Comparison of ENCODE assay signal across 30 cellular contexts in genomic region chr5:54661111-54661510, GRCh38.
DNase-seq lines count a peak whose midpoint lies in the region; ATAC-seq and TF ChIP-seq lines count a peak whose summit lies in the region.
"Had no signal": no experiment of that assay in that cellular context is flagged by ENCODE, and none has a peak within 500 bp of the region (broad histone marks: within the 10 kb centered on the region; RNA-seq: fewer than 3 reads in every experiment).

No MANE protein-coding gene starts in this region.

- H3K27ac Mint-ChIP-seq in neural crest cell (ENCODE audit: unreplicated experiment), result peak overlapping the region; percentile 35
- no peak overlapping the region for H3K27ac Mint-ChIP-seq in activated T-cell treated with anti-CD3 and anti-CD28 coated beads, Interleukin-2, amount 50 U/mL, for 24 hours
- H3K27ac Mint-ChIP-seq: B cell; CD14-positive monocyte; CD4-positive, alpha-beta memory T cell; CD4-positive, alpha-beta T cell; CD4-positive, CD25-positive, alpha-beta regulatory T cell; CD8-positive, alpha-beta T cell had no signal

- no peak for TF ChIP-seq CTCF in IMR-90 (conservative IDR thresholded peaks at IDR 0.05; ENCODE audit: low read depth, low read length)
- TF ChIP-seq CTCF in neural crest cell (conservative IDR thresholded peaks at IDR 0.05), result no peak

- H2BK120ac ChIP-seq in IMR-90 (ENCODE audit: low read depth, low read length), result no peak overlapping the region

- no peak overlapping the region for H2AFZ ChIP-seq in IMR-90 (replicated peaks; ENCODE audit: low read length, poor library complexity)

- H3K9ac ChIP-seq in IMR-90 (ENCODE audit: low read depth, low read length), result no peak overlapping the region
- H3K9ac ChIP-seq: BLaER1; BLaER1 treated with 17β-estradiol and CSF1 and Interleukin-3, amounts not matched to agents 10 nM and 100 nM had no signal

- no peak for ATAC-seq in IMR-90 (ENCODE audit: low read depth)
- ATAC-seq: A549; CD8-positive, alpha-beta T cell had no signal

- POLR2A ChIA-PET in IMR-90 (lab: Charles Lee; ENCODE audit: unreplicated experiment), result no interaction called here

- in situ Hi-C loops in IMR-90 (cut with MboI; ENCODE audit: low sequenced_read_pairs), result no loop called here

- peaks cover 15% of the 10 kb centered on the region for H3K4me1 Mint-ChIP-seq in neural crest cell
- no peaks in the 10 kb centered on the region for H3K4me1 Mint-ChIP-seq in activated T-cell treated with anti-CD3 and anti-CD28 coated beads, Interleukin-2, amount 50 U/mL, for 24 hours (ENCODE audit: low read depth)
- H3K4me1 Mint-ChIP-seq: CD4-positive, CD25-positive, alpha-beta regulatory T cell had no signal

- H4K91ac ChIP-seq in IMR-90 (ENCODE audit: insufficient read depth, low read depth, low read length), result no peak overlapping the region

- intact Hi-C loops in IMR-90 (cut with micrococcal nuclease), result loop anchor here (10.0 kb wide), 1 partner anchor 184 kb away; no protein-coding TSS in a partner anchor

- H4K8ac ChIP-seq in IMR-90 (ENCODE audit: low read depth in 2 of 2, low read length in 2 of 2), result no peak overlapping the region

- peaks cover 20% of the 10 kb centered on the region for H3K4me1 ChIP-seq in IMR-90 (ENCODE audit: control insufficient read depth, insufficient read depth, low read length)
- H3K4me1 ChIP-seq: A549, Caco-2 had no signal

- no peaks in the 10 kb centered on the region for H3K27me3 ChIP-seq in IMR-90 (ENCODE audit: control insufficient read depth, insufficient read depth, low read length)
- H3K27me3 ChIP-seq: BE2C; BLaER1; BLaER1 treated with 17β-estradiol and CSF1 and Interleukin-3, amounts not matched to agents 10 nM and 100 nM had no signal

- no peak overlapping the region for H4K5ac ChIP-seq in IMR-90 (ENCODE audit: low read depth, low read length)

- no peak overlapping the region for H2BK5ac ChIP-seq in IMR-90 (ENCODE audit: low read depth, low read length, poor library complexity, severe bottlenecking)

- peaks cover 14% of the 10 kb centered on the region for H3K9me1 ChIP-seq in IMR-90 (ENCODE audit: insufficient read depth, low read length)

- H3K27ac ChIP-seq in IMR-90 (ENCODE audit: insufficient read depth, low read length), result no peak overlapping the region
- H3K27ac ChIP-seq: 22Rv1; A549; BLaER1; BLaER1 treated with 17β-estradiol and CSF1 and Interleukin-3, amounts not matched to agents 10 nM and 100 nM; C4-2B had no signal

- no peaks in the 10 kb centered on the region for H3K9me3 ChIP-seq in IMR-90 (ENCODE audit: control insufficient read depth, insufficient read depth, low read length)
- H3K9me3 ChIP-seq: A549, BE2C, Caco-2 had no signal

- dilution Hi-C loops in IMR-90 (cut with HindIII; ENCODE audit: low sequenced_read_pairs, unreplicated experiment), result no loop called here

- H3K56ac ChIP-seq in IMR-90 (ENCODE audit: extremely low read depth, insufficient read depth, low read length), result no peak overlapping the region

- no peak for TF ChIP-seq POLR2A in IMR-90 (IDR thresholded peaks at IDR 0.05; ENCODE audit: low read depth, low read length)

- H4K20me1 ChIP-seq in IMR-90 (ENCODE audit: insufficient read depth, low read length), result no peaks in the 10 kb centered on the region
- H4K20me1 ChIP-seq: BLaER1; BLaER1 treated with 17β-estradiol and CSF1 and Interleukin-3, amounts not matched to agents 10 nM and 100 nM had no signal

- no peak overlapping the region for H3K4ac ChIP-seq in IMR-90 (ENCODE audit: low read depth, low read length)

- no peak overlapping the region for H2BK15ac ChIP-seq in IMR-90 (ENCODE audit: low read depth, low read length)

- no CpG with 5 or more reads among the region's 6 CpGs for WGBS in IMR-90 (ENCODE audit: extremely low coverage in 2 of 2, insufficient read length in 1 of 2), 2 experiments

- H2AK5ac ChIP-seq in IMR-90 (ENCODE audit: low read depth, low read length), result peak overlapping the region; percentile 41; the same call in 1 of the 2 replicates

- peaks cover 0 to 17% of the 10 kb centered on the region in 2 experiments; a peak in 2 of 4 replicates for H3K79me1 ChIP-seq in IMR-90 (ENCODE audit: low read depth in 1 of 2, low read length in 2 of 2)

- CTCF ChIA-PET in IMR-90 (lab: Yijun Ruan, JAX), result no interaction called here

- no peak overlapping the region for H3K4me3 Mint-ChIP-seq in neural crest cell
- no peak overlapping the region for H3K4me3 Mint-ChIP-seq in activated T-cell treated with anti-CD3 and anti-CD28 coated beads, Interleukin-2, amount 50 U/mL, for 24 hours
- H3K4me3 Mint-ChIP-seq: B cell; CD14-positive monocyte; CD4-positive, alpha-beta memory T cell; CD4-positive, alpha-beta T cell; CD4-positive, CD25-positive, alpha-beta regulatory T cell; CD8-positive, alpha-beta memory T cell; CD8-positive, alpha-beta T cell had no signal

- no TSS peak for BruUV-seq in IMR-90 (replicated peaks; lab: Mats Ljungman, UMichigan)

- H2BK20ac ChIP-seq in IMR-90 (ENCODE audit: low read depth, low read length), result no peak overlapping the region; the same call in 1 of the 2 replicates

- H3K18ac ChIP-seq in IMR-90 (ENCODE audit: low read depth, low read length), result no peak overlapping the region

- no peak overlapping the region for H3K23ac ChIP-seq in IMR-90 (ENCODE audit: low read depth, low read length)

- no peak overlapping the region for H3K4me3 ChIP-seq in IMR-90 (ENCODE audit: insufficient read depth, low read depth, low read length)
- H3K4me3 ChIP-seq: A549; BLaER1; BLaER1 treated with 17β-estradiol and CSF1 and Interleukin-3, amounts not matched to agents 10 nM and 100 nM had no signal

- no peaks in the 10 kb centered on the region for H3K9me3 Mint-ChIP-seq in neural crest cell
- no peaks in the 10 kb centered on the region for H3K9me3 Mint-ChIP-seq in activated T-cell treated with anti-CD3 and anti-CD28 coated beads, Interleukin-2, amount 50 U/mL, for 24 hours
- H3K9me3 Mint-ChIP-seq: CD14-positive monocyte; CD4-positive, alpha-beta T cell; CD4-positive, CD25-positive, alpha-beta regulatory T cell; CD8-positive, alpha-beta memory T cell; CD8-positive, alpha-beta T cell had no signal

- H2AK9ac ChIP-seq in IMR-90 (replicated peaks; ENCODE audit: low read depth, low read length, poor library complexity), result no peak overlapping the region

- H3K4me2 ChIP-seq in IMR-90 (ENCODE audit: low read depth, low read length), result no peak overlapping the region
- H3K4me2 ChIP-seq: A549; BLaER1; BLaER1 treated with 17β-estradiol and CSF1 and Interleukin-3, amounts not matched to agents 10 nM and 100 nM had no signal

- H3K14ac ChIP-seq in IMR-90 (replicated peaks; ENCODE audit: low read depth, low read length), result no peak overlapping the region

- DNase-seq in IMR-90, result no peak
- no peak for DNase-seq in neural crest cell (ENCODE audit: low read depth, low spot score)
- DNase-seq in DMS153 (lab: John Stamatoyannopoulos, UW), result no peak
- no peak for DNase-seq in activated T-cell treated with anti-CD3 and anti-CD28 coated beads, Interleukin-2, amount 50 U/mL, for 24 hours
- DNase-seq: 8988T; ACHN; AML-193; BE2C; C1 segment of cervical spinal cord; Caco-2; Calu3; CD4-positive, alpha-beta memory T cell; CD4-positive, alpha-beta T cell; CD4-positive, CD25-positive, alpha-beta regulatory T cell; CD8-positive, alpha-beta memory T cell; CD8-positive, alpha-beta T cell; COR-L47; DMS 273 treated with DMSO at 0.1 percent for 48 hours; DMS53; DMS79; DMS79 treated with DMSO at 0.1 percent for 48 hours; DND-41; EL had no signal

- no peaks in the 10 kb centered on the region for H3K27me3 Mint-ChIP-seq in neural crest cell (ENCODE audit: low read depth)
- no peaks in the 10 kb centered on the region for H3K27me3 Mint-ChIP-seq in activated T-cell treated with anti-CD3 and anti-CD28 coated beads, Interleukin-2, amount 50 U/mL, for 24 hours
- H3K27me3 Mint-ChIP-seq: B cell; CD4-positive, alpha-beta memory T cell; CD4-positive, alpha-beta T cell; CD4-positive, CD25-positive, alpha-beta regulatory T cell; CD8-positive, alpha-beta memory T cell had no signal

- H3K36me3 ChIP-seq in IMR-90 (ENCODE audit: control insufficient read depth, insufficient read depth, low read length), result no peaks in the 10 kb centered on the region
- H3K36me3 ChIP-seq: BE2C; BLaER1; BLaER1 treated with 17β-estradiol and CSF1 and Interleukin-3, amounts not matched to agents 10 nM and 100 nM had no signal

- no peak for TF ChIP-seq RAD21 in IMR-90 (IDR thresholded peaks at IDR 0.05; ENCODE audit: low read length)

- H3K36me3 Mint-ChIP-seq in neural crest cell (ENCODE audit: low read depth), result no peaks in the 10 kb centered on the region
- H3K36me3 Mint-ChIP-seq in activated T-cell treated with anti-CD3 and anti-CD28 coated beads, Interleukin-2, amount 50 U/mL, for 24 hours (ENCODE audit: low read depth), result no peaks in the 10 kb centered on the region
- H3K36me3 Mint-ChIP-seq: CD14-positive monocyte; CD4-positive, alpha-beta memory T cell; CD4-positive, CD25-positive, alpha-beta regulatory T cell; CD8-positive, alpha-beta memory T cell; CD8-positive, alpha-beta T cell had no signal

TF ChIP-seq in IMR-90, 13 proteins besides CTCF, POLR2A, EP300 and RAD21 (continues in another document):
- no peak for TF ChIP-seq NFE2L2 (IDR thresholded peaks at IDR 0.05; ENCODE audit: low read depth, low read length)
- no peak for TF ChIP-seq FOS (IDR thresholded peaks at IDR 0.05; ENCODE audit: low read depth, low read length)
- TF ChIP-seq BHLHE40 (IDR thresholded peaks at IDR 0.05; ENCODE audit: low read depth, low read length), result no peak
- TF ChIP-seq USF2 (IDR thresholded peaks at IDR 0.05; ENCODE audit: low read depth, low read length), result no peak
- no peak for TF ChIP-seq CHD1 (IDR thresholded peaks at IDR 0.05; ENCODE audit: low read depth, low read length)
- no peak for TF ChIP-seq SMC3 (IDR thresholded peaks at IDR 0.05; ENCODE audit: low read depth, low read length)
- TF ChIP-seq MAZ (IDR thresholded peaks at IDR 0.05; ENCODE audit: borderline replicate concordance, low read depth, low read length), result no peak
- TF ChIP-seq CEBPB (IDR thresholded peaks at IDR 0.05; ENCODE audit: low read depth, low read length), result no peak
- TF ChIP-seq MXI1 (IDR thresholded peaks at IDR 0.05; ENCODE audit: borderline replicate concordance, low read depth, low read length), result no peak
- no peak for TF ChIP-seq MAFK (IDR thresholded peaks at IDR 0.05; ENCODE audit: low read depth, low read length)
- TF ChIP-seq RFX5 (IDR thresholded peaks at IDR 0.05; ENCODE audit: low read depth, low read length), result no peak
- TF ChIP-seq RCOR1 (IDR thresholded peaks at IDR 0.05; ENCODE audit: insufficient replicate concordance, low read length), result no peak
